ENCODE assay signal across 23 cellular contexts in genomic region chr12:57575771-57576612, GRCh38. TPM values are rescaled to one million over a fixed set of nuclear protein-coding genes. Genes with fewer than 3 reads are reported as not detected.
"Had no signal": no experiment of that assay in that cellular context is flagged by ENCODE, and none has a peak within 500 bp of the region (broad histone marks: within the 10 kb centered on the region; RNA-seq: fewer than 3 reads in every experiment).

No MANE protein-coding gene starts in this region.

- H3K27ac ChIP-seq: adrenal gland, ascending aorta, brain microvascular endothelial cell, foreskin keratinocyte, parathyroid adenoma, right lobe of liver, skin epidermis, VCaP had no signal

- FAIRE-seq: colon had no signal

- ATAC-seq: activated CD8-positive, alpha-beta T cell treated with anti-CD3 and anti-CD28 coated beads, Interleukin-2, amount 10 ng/mL, durations not matched to agents 7 days and 5 days; stimulated activated naive B cell treated with anti-CD40 and anti-IgM and Interleukin-4, amounts not matched to agents 10 μg/mL and 1 μg/mL and 100 μg/mL, for 72 hours had no signal

- H3K9ac ChIP-seq: parathyroid adenoma had no signal

- H3K9me3 Mint-ChIP-seq: activated T-helper 1 cell treated with anti-CD3 and anti-CD28 coated beads, Interleukin-12 subunit alpha, Interleukin-12 subunit beta, Interleukin-2, Interleukin-4 antibody, amounts not matched to agents 30 ng/mL and 10 ng/mL and 1 ng/mL, durations not matched to agents 14 hours and 24 hours and 36 hours; central memory CD8-positive, alpha-beta T cell; memory B cell; naive B cell; stimulated activated naive B cell treated with anti-CD40 and anti-IgM and Interleukin-4, amounts not matched to agents 10 μg/mL and 1 μg/mL and 100 μg/mL, for 72 hours; T-helper 2 cell treated with Interferon-gamma antibody and Interleukin-4, amounts not matched to agents 5 μg/mL and 100 μg/mL, for 36 hours had no signal

- H3K27me3 ChIP-seq: adrenal gland, ascending aorta, brain microvascular endothelial cell, right lobe of liver had no signal

- H3K4me3 ChIP-seq: adrenal gland, ascending aorta, right lobe of liver, skin epidermis had no signal

- H2AFZ ChIP-seq: parathyroid adenoma had no signal

- H3K27me3 Mint-ChIP-seq: activated naive CD8-positive, alpha-beta T cell; central memory CD8-positive, alpha-beta T cell had no signal

- DNase-seq: activated CD4-positive, alpha-beta T cell treated with anti-CD3 and anti-CD28 coated beads, Interleukin-2, amount 50 U/mL, for 1 hour; activated CD4-positive, CD25-positive, alpha-beta regulatory T cell treated with anti-CD3 and anti-CD28 coated beads, Interleukin-2, amount 50 U/mL, for 72 hours; activated CD8-positive, alpha-beta T cell treated with anti-CD3 and anti-CD28 coated beads, Interleukin-2, amount 10 ng/mL, durations not matched to agents 7 days and 5 days; adrenal gland; brain microvascular endothelial cell; effector memory CD4-positive, alpha-beta T cell; hippocampal formation; naive B cell; nucleus accumbens; right lobe of liver; stimulated activated CD4-positive, alpha-beta T cell treated with anti-CD3 and anti-CD28 coated beads, Interleukin-2, amount 100 ng/mL, for 24 hours; stimulated activated naive B cell treated with anti-CD40 and anti-IgM and Interleukin-4, amounts not matched to agents 10 μg/mL and 1 μg/mL and 100 μg/mL, for 72 hours had no signal

- H3K79me2 ChIP-seq: parathyroid adenoma had no signal

- H3K4me3 Mint-ChIP-seq: activated CD8-positive, alpha-beta T cell treated with anti-CD3 and anti-CD28 coated beads, Interleukin-2, amount 10 ng/mL, durations not matched to agents 7 days and 5 days; activated naive CD8-positive, alpha-beta T cell; activated T-helper 1 cell treated with anti-CD3 and anti-CD28 coated beads, Interleukin-12 subunit alpha, Interleukin-12 subunit beta, Interleukin-2, Interleukin-4 antibody, amounts not matched to agents 30 ng/mL and 10 ng/mL and 1 ng/mL, durations not matched to agents 14 hours and 24 hours and 36 hours; central memory CD8-positive, alpha-beta T cell; memory B cell; naive B cell; stimulated activated naive B cell treated with anti-CD40 and anti-IgM and Interleukin-4, amounts not matched to agents 10 μg/mL and 1 μg/mL and 100 μg/mL, for 72 hours; T-helper 2 cell treated with Interferon-gamma antibody and Interleukin-4, amounts not matched to agents 5 μg/mL and 100 μg/mL, for 36 hours had no signal

- H3K27ac Mint-ChIP-seq: activated CD8-positive, alpha-beta T cell treated with anti-CD3 and anti-CD28 coated beads, Interleukin-2, amount 10 ng/mL, durations not matched to agents 7 days and 5 days; activated naive CD8-positive, alpha-beta T cell; activated T-helper 1 cell treated with anti-CD3 and anti-CD28 coated beads, Interleukin-12 subunit alpha, Interleukin-12 subunit beta, Interleukin-2, Interleukin-4 antibody, amounts not matched to agents 30 ng/mL and 10 ng/mL and 1 ng/mL, durations not matched to agents 14 hours and 24 hours and 36 hours; memory B cell; stimulated activated naive B cell treated with anti-CD40 and anti-IgM and Interleukin-4, amounts not matched to agents 10 μg/mL and 1 μg/mL and 100 μg/mL, for 72 hours; T-helper 2 cell treated with Interferon-gamma antibody and Interleukin-4, amounts not matched to agents 5 μg/mL and 100 μg/mL, for 36 hours had no signal

- H3K4me1 ChIP-seq: adrenal gland, ascending aorta, foreskin keratinocyte, parathyroid adenoma, right lobe of liver had no signal

- H3K36me3 ChIP-seq: adrenal gland, brain microvascular endothelial cell, right lobe of liver had no signal

- H3K36me3 Mint-ChIP-seq: activated naive CD8-positive, alpha-beta T cell; memory B cell; naive B cell had no signal

- H3K4me1 Mint-ChIP-seq: central memory CD8-positive, alpha-beta T cell; memory B cell; naive B cell; stimulated activated naive B cell treated with anti-CD40 and anti-IgM and Interleukin-4, amounts not matched to agents 10 μg/mL and 1 μg/mL and 100 μg/mL, for 72 hours had no signal

- H3K9me3 ChIP-seq: adrenal gland, ascending aorta, right lobe of liver had no signal

RNA-seq across cellular contexts. Expression of gene KIF5A, which starts 26.1 kb away (rescaled TPM):
- total RNA-seq: ascending aorta had no signal
